8 cellular contexts compared by ENCODE assay signal in genomic region chr3:127144631-127145030, GRCh38. TPM values are rescaled to one million over a fixed set of nuclear protein-coding genes. Genes with fewer than 3 reads are reported as not detected.
"Had no signal": no experiment of that assay in that cellular context is flagged by ENCODE, and none has a peak within 500 bp of the region (broad histone marks: within the 10 kb centered on the region; RNA-seq: fewer than 3 reads in every experiment).

No MANE protein-coding gene starts in this region.

- H3K4me2 ChIP-seq: GM23338 had no signal

- H2AFZ ChIP-seq: GM23338 had no signal

- H3K36me3 Mint-ChIP-seq: IgD-negative memory B cell had no signal

- H3K4me1 Mint-ChIP-seq: IgD-negative memory B cell had no signal

- DNase-seq: H9, HCEC 1CT, KBM-7 had no signal

- H3K4me3 ChIP-seq: GM23338 had no signal

- H3K4me3 Mint-ChIP-seq: GM23338, H9, IgD-negative memory B cell had no signal

- ATAC-seq: GM23338, HepG2 had no signal

- H3K27ac Mint-ChIP-seq: GM23338 had no signal

RNA-seq across cellular contexts. Expression of gene PRR23E, which starts 48.3 kb away (rescaled TPM):
- total RNA-seq: GM23338, H1, H9, HepG2, HT-29 had no signal
- polyA plus RNA-seq: GM23338, H1, HepG2, IgD-negative memory B cell had no signal
